Comparison of ENCODE assay signal across 2 cellular contexts in the genomic region with DNA sequence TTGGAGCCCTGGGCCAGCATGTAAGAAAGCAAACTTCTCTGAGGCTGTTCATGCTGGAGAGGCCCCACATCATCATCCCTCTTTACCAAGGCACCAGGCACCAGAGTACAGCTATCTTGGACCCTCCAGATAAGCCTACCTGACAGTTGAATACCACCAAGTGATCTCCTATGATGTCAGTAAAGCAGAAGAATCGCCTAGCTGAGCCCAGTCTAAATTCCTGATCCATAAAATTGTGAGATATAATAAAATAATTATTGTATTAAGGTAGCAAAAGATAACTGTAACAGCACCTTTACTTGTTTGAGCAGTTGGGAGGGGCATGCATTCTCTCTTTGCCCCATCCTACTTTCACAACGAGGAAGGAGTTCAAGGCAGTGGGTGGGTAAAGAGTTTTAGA.
A peak's percentile ranks its signal among the peaks of the same experiment; 100 is the strongest.
TF ChIP-seq lines count a peak whose summit lies in the region.

No MANE protein-coding gene starts in this region.

TF ChIP-seq in HepG2, 621 proteins besides CTCF, POLR2A, EP300 and RAD21:
- TF ChIP-seq SETDB1 (CRISPR knock-in tag; IDR thresholded peaks at IDR 0.05; ENCODE audit: borderline replicate concordance) (no peak), ZNF296 (CRISPR knock-in tag; conservative IDR thresholded peaks at IDR 0.05) (no peak), SRF (IDR thresholded peaks at IDR 0.05; ENCODE audit: low read depth, low read length) (no peak), DDIT3 (CRISPR knock-in tag; IDR thresholded peaks at IDR 0.05) (no peak), MZF1 (CRISPR knock-in tag; IDR thresholded peaks at IDR 0.05; ENCODE audit: borderline replicate concordance) (no peak), ZNF12 (CRISPR knock-in tag; IDR thresholded peaks at IDR 0.05) (no peak), ZNF331 (CRISPR knock-in tag; IDR thresholded peaks at IDR 0.05) (peak; percentile 96)
- TF ChIP-seq, protein P1, sequence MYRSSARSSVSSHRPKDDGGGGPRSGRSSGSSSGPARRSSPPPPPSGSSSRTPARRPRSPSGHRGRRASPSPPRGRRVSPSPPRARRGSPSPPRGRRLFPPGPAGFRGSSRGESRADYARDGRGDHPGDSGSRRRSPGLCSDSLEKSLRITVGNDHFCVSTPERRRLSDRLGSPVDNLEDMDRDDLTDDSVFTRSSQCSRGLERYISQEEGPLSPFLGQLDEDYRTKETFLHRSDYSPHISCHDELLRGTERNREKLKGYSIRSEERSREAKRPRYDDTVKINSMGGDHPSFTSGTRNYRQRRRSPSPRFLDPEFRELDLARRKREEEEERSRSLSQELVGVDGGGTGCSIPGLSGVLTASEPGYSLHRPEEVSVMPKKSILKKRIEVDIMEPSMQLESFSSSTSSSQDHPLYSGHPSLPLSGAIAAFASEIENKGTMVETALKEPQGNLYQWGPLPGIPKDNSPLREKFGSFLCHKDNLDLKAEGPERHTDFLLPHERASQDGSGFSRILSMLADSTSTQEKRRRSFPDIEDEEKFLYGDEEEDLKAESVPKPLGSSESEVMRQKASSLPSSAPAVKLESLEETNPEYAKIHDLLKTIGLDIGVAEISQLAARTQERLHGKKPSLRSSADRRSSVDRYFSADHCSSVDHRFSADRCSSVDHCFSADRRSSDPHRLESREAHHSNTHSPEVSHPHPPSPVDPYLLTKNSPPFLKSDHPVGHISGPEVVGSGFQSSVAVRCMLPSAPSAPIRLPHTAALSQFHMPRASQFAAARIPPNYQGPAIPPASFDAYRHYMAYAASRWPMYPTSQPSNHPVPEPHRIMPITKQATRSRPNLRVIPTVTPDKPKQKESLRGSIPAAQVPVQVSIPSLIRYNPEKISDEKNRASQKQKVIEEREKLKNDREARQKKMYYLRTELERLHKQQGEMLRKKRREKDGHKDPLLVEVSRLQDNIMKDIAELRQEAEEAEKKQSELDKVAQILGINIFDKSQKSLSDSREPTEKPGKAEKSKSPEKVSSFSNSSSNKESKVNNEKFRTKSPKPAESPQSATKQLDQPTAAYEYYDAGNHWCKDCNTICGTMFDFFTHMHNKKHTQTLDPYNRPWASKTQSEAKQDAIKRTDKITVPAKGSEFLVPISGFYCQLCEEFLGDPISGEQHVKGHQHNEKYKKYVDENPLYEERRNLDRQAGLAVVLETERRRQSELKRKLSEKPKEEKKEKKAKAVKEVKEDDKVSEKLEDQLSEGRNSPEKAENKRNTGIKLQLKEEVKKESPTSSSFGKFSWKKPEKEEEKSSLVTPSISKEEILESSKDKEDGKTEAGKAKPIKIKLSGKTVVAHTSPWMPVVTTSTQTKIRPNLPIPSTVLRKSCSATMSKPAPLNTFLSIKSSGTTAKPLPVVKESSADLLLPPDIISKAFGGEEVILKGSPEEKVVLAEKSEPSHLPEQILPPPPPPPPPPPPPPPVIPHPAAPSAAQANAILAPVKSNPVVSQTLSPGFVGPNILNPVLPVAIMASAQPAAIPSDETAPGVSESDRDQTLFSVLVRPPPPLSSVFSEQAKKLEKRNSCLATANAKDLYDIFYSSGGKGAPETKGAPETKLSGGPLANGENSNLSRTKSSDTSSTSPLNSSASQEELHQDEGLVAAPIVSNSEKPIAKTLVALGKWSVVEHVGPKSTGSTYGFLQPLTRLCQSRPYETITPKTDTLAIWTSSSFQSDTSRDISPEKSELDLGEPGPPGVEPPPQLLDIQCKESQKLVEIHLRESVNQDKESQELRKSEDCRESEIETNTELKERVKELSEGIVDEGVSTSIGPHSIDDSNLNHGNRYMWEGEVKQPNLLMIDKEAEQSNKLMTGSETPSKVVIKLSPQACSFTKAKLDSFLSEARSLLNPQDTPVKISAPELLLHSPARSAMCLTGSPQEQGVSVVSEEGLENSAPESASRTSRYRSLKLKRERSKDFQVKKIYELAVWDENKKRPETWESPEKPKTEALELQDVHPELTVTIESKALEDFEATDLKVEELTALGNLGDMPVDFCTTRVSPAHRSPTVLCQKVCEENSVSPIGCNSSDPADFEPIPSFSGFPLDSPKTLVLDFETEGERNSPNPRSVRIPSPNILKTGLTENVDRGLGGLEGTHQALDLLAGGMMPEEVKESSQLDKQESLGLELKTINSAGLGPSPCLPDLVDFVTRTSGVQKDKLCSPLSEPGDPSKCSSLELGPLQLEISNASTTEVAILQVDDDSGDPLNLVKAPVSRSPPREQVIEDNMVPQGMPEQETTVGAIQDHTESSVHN (CRISPR knock-in tag; IDR thresholded peaks at IDR 0.05) = no peak
TF ChIP-seq in HepG2: peak in this region for 1.

TF ChIP-seq in GM23338, 12 proteins besides CTCF, POLR2A, EP300 and RAD21:
- TF ChIP-seq REST (IDR thresholded peaks at IDR 0.05; ENCODE audit: unreplicated experiment) (no peak), ZNF331 (CRISPR knock-in tag; IDR thresholded peaks at IDR 0.05; ENCODE audit: low read depth) (peak; percentile 81)
